Comparison of ENCODE assay signal across 13 cellular contexts in genomic region chr4:182768821-182769220, GRCh38.
"Had no signal": no experiment of that assay in that cellular context is flagged by ENCODE, and none has a peak within 500 bp of the region (broad histone marks: within the 10 kb centered on the region; RNA-seq: fewer than 3 reads in every experiment).

No MANE protein-coding gene starts in this region.

- H3K9me3 ChIP-seq: gastrocnemius medialis, thyroid gland, uterus had no signal

- H3K27me3 ChIP-seq: gastrocnemius medialis, thyroid gland, uterus had no signal

- H3K4me3 ChIP-seq: gastrocnemius medialis, skin epidermis, thyroid gland, uterus had no signal

- FAIRE-seq: bronchial epithelial cell had no signal

- DNase-seq: activated naive CD4-positive, alpha-beta T cell treated with anti-CD3 and anti-CD28 coated beads, Interleukin-2, amount 50 U/mL, for 16 hours; amniotic stem cell; effector CD4-positive, alpha-beta T cell; gastrocnemius medialis; left ventricle myocardium superior; thyroid gland; uterus had no signal

- H3K4me1 ChIP-seq: gastrocnemius medialis, parathyroid adenoma, thyroid gland, uterus had no signal

- H3K36me3 ChIP-seq: thyroid gland, uterus had no signal

- ATAC-seq: activated CD4-positive, CD25-positive, alpha-beta regulatory T cell treated with anti-CD3 and anti-CD28 coated beads, Interleukin-2, amount 50 U/mL, for 24 hours; gastrocnemius medialis; left ventricle myocardium superior had no signal

- H3K9me3 Mint-ChIP-seq: activated T-helper 2 cell treated with anti-CD3 and anti-CD28 coated beads, Interferon-gamma antibody, Interleukin-2, Interleukin-4, amounts not matched to agents 10 μg/mL and 5 μg/mL and 100 μg/mL, durations not matched to agents 14 hours and 24 hours and 36 hours had no signal

- H3K27ac ChIP-seq: epithelial cell of prostate, gastrocnemius medialis, parathyroid adenoma, skin epidermis, thyroid gland, uterus had no signal

- H3K27ac Mint-ChIP-seq: activated T-helper 2 cell treated with anti-CD3 and anti-CD28 coated beads, Interferon-gamma antibody, Interleukin-2, Interleukin-4, amounts not matched to agents 10 μg/mL and 5 μg/mL and 100 μg/mL, durations not matched to agents 14 hours and 24 hours and 36 hours had no signal
